Comparison of ENCODE assay signal across 19 cellular contexts in genomic region chr10:124558901-124559321, GRCh38.
DNase-seq lines count a peak whose midpoint lies in the region; ATAC-seq and TF ChIP-seq lines count a peak whose summit lies in the region.
"Had no signal": no experiment of that assay in that cellular context is flagged by ENCODE, and none has a peak within 500 bp of the region (broad histone marks: within the 10 kb centered on the region; RNA-seq: fewer than 3 reads in every experiment).

No MANE protein-coding gene starts in this region.

- H3K9me3 ChIP-seq in heart right ventricle = peaks cover 0 to 4% (median 0%) of the 10 kb centered on the region in 11 donors
- H3K9me3 ChIP-seq in vagina = no peaks in the 10 kb centered on the region
- H3K9me3 ChIP-seq: MG63 had no signal

- no peak overlapping the region for H3K4me3 ChIP-seq in heart right ventricle
- no peak overlapping the region for H3K4me3 ChIP-seq in rectal smooth muscle tissue (ENCODE audit: low read length)
- H3K4me3 ChIP-seq in vagina = no peak overlapping the region
- H3K4me3 ChIP-seq: MG63 had no signal

- TF ChIP-seq POLR2A in vagina (IDR thresholded peaks at IDR 0.05) = no peak

- DNase-seq in heart right ventricle (no peak), vagina (ENCODE audit: extremely low spot score in 2 of 2) (no peak), GM13976 (ENCODE audit: low spot score) (no peak)
- DNase-seq: activated gamma-delta T cell treated with Interleukin-2 at 50 U/mL for 16 hours; C1 segment of cervical spinal cord; DMS53; effector memory CD4-positive, alpha-beta T cell; foreskin keratinocyte; mammary epithelial cell; MG63; natural killer cell; NCI-H1930; NCI-H524 treated with DMSO at 0.1 percent for 48 hours; stimulated activated CD4-positive, alpha-beta T cell treated with anti-CD3 and anti-CD28 coated beads, Interleukin-2, amount 100 ng/mL, for 24 hours; T1000 had no signal

- H3K27me3 ChIP-seq in heart right ventricle = no peaks in the 10 kb centered on the region
- H3K27me3 ChIP-seq in rectal smooth muscle tissue (ENCODE audit: control insufficient read depth, insufficient read depth, low read length) = no peaks in the 10 kb centered on the region
- H3K27me3 ChIP-seq in vagina = no peaks in the 10 kb centered on the region
- H3K27me3 ChIP-seq: MG63 had no signal

- ATAC-seq in heart right ventricle (no peak), HG02759 (IDR thresholded peaks at IDR 0.05; ENCODE audit: unreplicated experiment) (no peak), GM18498 (IDR thresholded peaks at IDR 0.05; ENCODE audit: unreplicated experiment) (no peak)
- ATAC-seq: foreskin keratinocyte, natural killer cell had no signal

- TF ChIP-seq CTCF in heart right ventricle (IDR thresholded peaks at IDR 0.05) (no peak), vagina (IDR thresholded peaks at IDR 0.05) (no peak), GM13976 (IDR thresholded peaks at IDR 0.05; ENCODE audit: borderline replicate concordance, control extremely low read depth, extremely low read depth, insufficient read depth, missing control alignments) (no peak)

- in situ Hi-C loops in GM13976 (cut with MboI; ENCODE audit: low sequenced_read_pairs, unreplicated experiment) = no loop called here

- 83 to 84% methylated on average over 8 of the region's 8 CpGs for WGBS in heart right ventricle, 2 donors

- peaks cover 7 to 48% (median 35%) of the 10 kb centered on the region in 9 donors for H3K4me1 ChIP-seq in heart right ventricle
- peaks cover 12% of the 10 kb centered on the region for H3K4me1 ChIP-seq in rectal smooth muscle tissue (ENCODE audit: control insufficient read depth, insufficient read depth, low read length)
- H3K4me1 ChIP-seq in vagina = peaks cover 55% of the 10 kb centered on the region
- H3K4me1 ChIP-seq: foreskin keratinocyte had no signal

- H3K27ac ChIP-seq in angular gyrus (ENCODE audit: low read depth, low read length) = peak overlapping the region; percentile 89
- peak overlapping the region in 7 of 10 donors; percentile 65 to 93 (median 83) for H3K27ac ChIP-seq in heart right ventricle
- H3K27ac ChIP-seq in rectal smooth muscle tissue (ENCODE audit: low read depth, low read length) = peak overlapping the region; percentile 84
- H3K27ac ChIP-seq in vagina = peak overlapping the region; percentile 89
- H3K27ac ChIP-seq: foreskin keratinocyte had no signal

- no peak overlapping the region for H3K9ac ChIP-seq in rectal smooth muscle tissue (ENCODE audit: low read length)

- intact Hi-C loops in heart right ventricle (cut with DNase I) = loop anchor here in 1 of 10 donors (10.0 kb wide), 1 partner anchor 56 kb away; no protein-coding TSS in a partner anchor
- intact Hi-C loops in vagina (cut with DNase I) = no loop called here

- H3K36me3 ChIP-seq in heart right ventricle (no peaks in the 10 kb centered on the region), rectal smooth muscle tissue (ENCODE audit: control insufficient read depth, insufficient read depth, low read length) (no peaks in the 10 kb centered on the region), vagina (no peaks in the 10 kb centered on the region)
- H3K36me3 ChIP-seq: MG63 had no signal
